ENCODE assay signal across 13 cellular contexts in genomic region chr10:132510174-132510611, GRCh38.
"Had no signal": no experiment of that assay in that cellular context is flagged by ENCODE, and none has a peak within 500 bp of the region (broad histone marks: within the 10 kb centered on the region; RNA-seq: fewer than 3 reads in every experiment).

No MANE protein-coding gene starts in this region.

- DNase-seq: erythroblast; mammary epithelial cell; natural killer cell; occipital lobe; stimulated activated CD4-positive, alpha-beta T cell treated with anti-CD3 and anti-CD28 coated beads, Interleukin-4, amount 100 ng/mL, for 4 hours; T-cell; T1000; thyroid gland had no signal

- H3K4me1 Mint-ChIP-seq: activated naive CD4-positive, alpha-beta T cell treated with anti-CD3 and anti-CD28 coated beads, Interleukin-2, amount 50 U/mL, for 24 hours; activated T-helper 17 cell treated with anti-CD3 and anti-CD28 coated beads, Interleukin-2, amount 50 U/mL, for 72 hours; central memory CD8-positive, alpha-beta T cell; T-cell had no signal

- H3K4me3 Mint-ChIP-seq: activated naive CD4-positive, alpha-beta T cell treated with anti-CD3 and anti-CD28 coated beads, Interleukin-2, amount 50 U/mL, for 24 hours; activated T-helper 17 cell treated with anti-CD3 and anti-CD28 coated beads, Interleukin-2, amount 50 U/mL, for 72 hours; central memory CD8-positive, alpha-beta T cell; dendritic cell treated with granulocyte-macrophage colony-stimulating factor and Interleukin-4, amounts not matched to agents 40 ng/mL and 50 ng/mL, for 4 days; natural killer cell; T-cell had no signal

- H3K27me3 Mint-ChIP-seq: activated naive CD4-positive, alpha-beta T cell treated with anti-CD3 and anti-CD28 coated beads, Interleukin-2, amount 50 U/mL, for 24 hours; T-cell had no signal

- H3K27ac ChIP-seq: body of pancreas, thyroid gland had no signal

- H3K4me3 ChIP-seq: body of pancreas, thyroid gland had no signal

- H3K27me3 ChIP-seq: body of pancreas, thyroid gland had no signal

- H3K36me3 ChIP-seq: thyroid gland had no signal

- H3K27ac Mint-ChIP-seq: activated naive CD4-positive, alpha-beta T cell treated with anti-CD3 and anti-CD28 coated beads, Interleukin-2, amount 50 U/mL, for 24 hours; activated T-helper 17 cell treated with anti-CD3 and anti-CD28 coated beads, Interleukin-2, amount 50 U/mL, for 72 hours; dendritic cell treated with granulocyte-macrophage colony-stimulating factor and Interleukin-4, amounts not matched to agents 40 ng/mL and 50 ng/mL, for 4 days; T-cell had no signal

- H3K9me3 Mint-ChIP-seq: activated naive CD4-positive, alpha-beta T cell treated with anti-CD3 and anti-CD28 coated beads, Interleukin-2, amount 50 U/mL, for 24 hours; activated T-helper 17 cell treated with anti-CD3 and anti-CD28 coated beads, Interleukin-2, amount 50 U/mL, for 72 hours; central memory CD8-positive, alpha-beta T cell; dendritic cell treated with granulocyte-macrophage colony-stimulating factor and Interleukin-4, amounts not matched to agents 40 ng/mL and 50 ng/mL, for 4 days; natural killer cell had no signal

- ATAC-seq: activated T-helper 17 cell treated with anti-CD3 and anti-CD28 coated beads, Interleukin-2, amount 50 U/mL, for 72 hours; body of pancreas; T-cell had no signal

- H3K36me3 Mint-ChIP-seq: activated naive CD4-positive, alpha-beta T cell treated with anti-CD3 and anti-CD28 coated beads, Interleukin-2, amount 50 U/mL, for 24 hours; natural killer cell; T-cell had no signal

- H3K9me3 ChIP-seq: body of pancreas, thyroid gland had no signal
